ENCODE assay signal across 24 cellular contexts in genomic region chr5:83570916-83571315, GRCh38.
"Had no signal": no experiment of that assay in that cellular context is flagged by ENCODE, and none has a peak within 500 bp of the region (broad histone marks: within the 10 kb centered on the region; RNA-seq: fewer than 3 reads in every experiment).

No MANE protein-coding gene starts in this region.

- H3K27me3 ChIP-seq: cardiac muscle cell, right lobe of liver, upper lobe of right lung had no signal

- H3K27ac ChIP-seq: cardiac muscle cell, right lobe of liver, upper lobe of right lung had no signal

- H3K36me3 ChIP-seq: right lobe of liver, upper lobe of right lung had no signal

- DNase-seq: activated B cell treated with CpG ODN at 0.5 μM for 24 hours; activated CD4-positive, alpha-beta T cell treated with anti-CD3 and anti-CD28 coated beads for 36 hours; activated CD4-positive, alpha-beta T cell treated with anti-CD3 and anti-CD28 coated beads, Interleukin-2, amount 50 U/mL, for 48 hours; activated CD8-positive, alpha-beta memory T cell treated with anti-CD3 and anti-CD28 coated beads, Interleukin-2, amount 50 U/mL, for 48 hours; activated naive CD4-positive, alpha-beta T cell treated with Interleukin-2 at 50 U/mL for 16 hours; activated naive CD8-positive, alpha-beta T cell treated with anti-CD3 and anti-CD28 coated beads for 36 hours; activated T-cell treated with anti-CD3 and anti-CD28 coated beads, Interleukin-2, amount 50 U/mL, for 4 hours; amniotic stem cell; effector CD4-positive, alpha-beta T cell; hypothalamus; islet precursor cell; left colon; mucosa of descending colon; nephron progenitor cell; nucleus accumbens; right lobe of liver; small intestine; stimulated activated CD4-positive, alpha-beta T cell treated with anti-CD3 and anti-CD28 coated beads, Interleukin-15, amount 100 ng/mL, for 24 hours; stimulated activated CD4-positive, alpha-beta T cell treated with anti-CD3 and anti-CD28 coated beads, Interleukin-2, amount 100 ng/mL, for 48 hours; stimulated activated naive CD4-positive, alpha-beta T cell; T1000; upper lobe of right lung had no signal

- H3K4me1 ChIP-seq: right lobe of liver, upper lobe of right lung had no signal

- H3K9me3 ChIP-seq: mucosa of descending colon, right lobe of liver, thoracic aorta, upper lobe of right lung had no signal

- H3K4me3 ChIP-seq: cardiac muscle cell, mucosa of descending colon, right lobe of liver, thoracic aorta, upper lobe of right lung had no signal

- ATAC-seq: activated CD4-positive, alpha-beta T cell treated with anti-CD3 and anti-CD28 coated beads for 36 hours; activated T-cell treated with anti-CD3 and anti-CD28 coated beads, Interleukin-2, amount 50 U/mL, for 4 hours; left colon; mucosa of descending colon; right lobe of liver; upper lobe of right lung had no signal
